8 cellular contexts compared by ENCODE assay signal in genomic region chr13:80341098-80341701, GRCh38. TPM values are rescaled to one million over a fixed set of nuclear protein-coding genes. Genes with fewer than 3 reads are reported as not detected.
DNase-seq lines count a peak whose midpoint lies in the region; ATAC-seq, FAIRE-seq and TF ChIP-seq lines count a peak whose summit lies in the region.

A gene with protein sequence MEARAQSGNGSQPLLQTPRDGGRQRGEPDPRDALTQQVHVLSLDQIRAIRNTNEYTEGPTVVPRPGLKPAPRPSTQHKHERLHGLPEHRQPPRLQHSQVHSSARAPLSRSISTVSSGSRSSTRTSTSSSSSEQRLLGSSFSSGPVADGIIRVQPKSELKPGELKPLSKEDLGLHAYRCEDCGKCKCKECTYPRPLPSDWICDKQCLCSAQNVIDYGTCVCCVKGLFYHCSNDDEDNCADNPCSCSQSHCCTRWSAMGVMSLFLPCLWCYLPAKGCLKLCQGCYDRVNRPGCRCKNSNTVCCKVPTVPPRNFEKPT (minus strand): TSS chr13:80341126. CDS start chr13:80337705, 3,421 bp downstream.

- peaks cover 0 to 16% of the 10 kb centered on the region in 2 experiments; a peak in 2 of 4 replicates for H3K79me1 ChIP-seq in IMR-90 (ENCODE audit: low read depth in 1 of 2, low read length in 2 of 2)

- no peak for FAIRE-seq in GM12878 (lab: Jason Lieb, UNC)
- FAIRE-seq in D721Med (lab: Jason Lieb, UNC) = no peak

- no peaks in the 10 kb centered on the region for H3K9me3 Mint-ChIP-seq in progenitor cell of endocrine pancreas (ENCODE audit: low read depth)

- H3K9me3 ChIP-seq in IMR-90 (ENCODE audit: control insufficient read depth, insufficient read depth, low read length) (no peaks in the 10 kb centered on the region), GM12878 (replicated peaks; ENCODE audit: control insufficient read depth, insufficient read depth, low read length) (no peaks in the 10 kb centered on the region), hepatocyte (ENCODE audit: low read depth) (no peaks in the 10 kb centered on the region)

- ATAC-seq in GM21786 (IDR thresholded peaks at IDR 0.05; ENCODE audit: unreplicated experiment) (peak; percentile 54), IMR-90 (ENCODE audit: low read depth) (peak; percentile 80), GM12878 (peak; percentile 67)

- intact Hi-C loops in IMR-90 (cut with micrococcal nuclease) (loop anchor here (2.0 to 10.0 kb wide), 4 partner anchors 209 to 916 kb away; no protein-coding TSS in a partner anchor), GM12878 (cut with micrococcal nuclease; ENCODE audit: unreplicated experiment) (loop anchor here (2.0 to 5.0 kb wide), 10 partner anchors 64 to 676 kb away; no protein-coding TSS in a partner anchor)

- peak within 1 kb of the TSS; percentile 88 for H3K18ac ChIP-seq in IMR-90 (ENCODE audit: low read depth, low read length)

- POLR2A ChIA-PET in IMR-90 (lab: Charles Lee; ENCODE audit: unreplicated experiment) = interaction anchor here (0.6 to 1.0 kb wide), 6 partner anchors 109 to 631 kb away, joined by 3 to 9 read pairs (median 3); no protein-coding TSS in a partner anchor
- POLR2A ChIA-PET in GM12878 (lab: Charles Lee) = interaction anchor here (0.5 to 10.1 kb wide), 14 partner anchors 11 to 860 kb away, joined by 3 to 147 read pairs (median 4); partner anchors contain the start of gene NDFIP2

- peak within 1 kb of the TSS; percentile 74 for H2BK120ac ChIP-seq in IMR-90 (ENCODE audit: low read depth, low read length)

- in situ Hi-C loops in IMR-90 (cut with MboI; ENCODE audit: low sequenced_read_pairs) = loop anchor here (25.0 kb wide), 1 partner anchor 929 kb away; the partner anchor contains the start of gene RBM26
- in situ Hi-C loops in GM12878 (cut with MboI) = no loop called here

- H3K36me3 ChIP-seq in IMR-90 (ENCODE audit: control insufficient read depth, insufficient read depth, low read length) (peaks cover 11% of the 10 kb centered on the region), GM12878 (ENCODE audit: control insufficient read depth in 2 of 2, insufficient read depth in 2 of 2, low read length in 1 of 2) (no peaks in the 10 kb centered on the region; a peak in 1 of 4 replicates), hepatocyte (replicated peaks; ENCODE audit: insufficient read depth, low read depth) (no peaks in the 10 kb centered on the region)

- H3K4ac ChIP-seq in IMR-90 (ENCODE audit: low read depth, low read length) = peak within 1 kb of the TSS; percentile 88

- peak within 1 kb of the TSS; percentile 97 for H3K56ac ChIP-seq in IMR-90 (ENCODE audit: extremely low read depth, insufficient read depth, low read length)

- peak within 1 kb of the TSS; percentile 77 for H2BK20ac ChIP-seq in IMR-90 (ENCODE audit: low read depth, low read length)

- peak within 1 kb of the TSS; percentile 49; the same call in 1 of the 2 replicates for H2AK5ac ChIP-seq in IMR-90 (ENCODE audit: low read depth, low read length)

- H3K27me3 ChIP-seq in IMR-90 (ENCODE audit: control insufficient read depth, insufficient read depth, low read length) = no peaks in the 10 kb centered on the region
- no peaks in the 10 kb centered on the region; a peak in 1 of 4 replicates for H3K27me3 ChIP-seq in GM12878 (replicated peaks in 1 of 2; ENCODE audit: control insufficient read depth in 2 of 2, insufficient read depth in 2 of 2, low read length in 1 of 2)
- H3K27me3 ChIP-seq in hepatocyte = no peaks in the 10 kb centered on the region

- peak within 1 kb of the TSS; percentile 99 for H3K9ac ChIP-seq in IMR-90 (ENCODE audit: low read depth, low read length)
- H3K9ac ChIP-seq in GM12878 (ENCODE audit: control insufficient read depth, insufficient read depth, low read length) = peak within 1 kb of the TSS; percentile 61

- H3K4me3 Mint-ChIP-seq in progenitor cell of endocrine pancreas (ENCODE audit: low read depth) = no peak within 1 kb of the TSS

- H3K4me3 ChIP-seq in IMR-90 (ENCODE audit: insufficient read depth, low read depth, low read length) (peak within 1 kb of the TSS; percentile 88), GM12878 (peak within 1 kb of the TSS; percentile 70), hepatocyte (peak within 1 kb of the TSS; percentile 98)

- H2BK15ac ChIP-seq in IMR-90 (ENCODE audit: low read depth, low read length) = peak within 1 kb of the TSS; percentile 50; the same call in 1 of the 3 replicates

- H4K20me1 ChIP-seq in IMR-90 (ENCODE audit: insufficient read depth, low read length) = peaks cover 38% of the 10 kb centered on the region
- H4K20me1 ChIP-seq in GM12878 (ENCODE audit: control insufficient read depth, insufficient read depth) = no peaks in the 10 kb centered on the region
- peaks cover 41% of the 10 kb centered on the region for H4K20me1 ChIP-seq in hepatocyte (ENCODE audit: insufficient read depth, poor library complexity, severe bottlenecking)

- 0% methylated on average over 25 of the region's 55 CpGs; no CpG with 5 or more reads in 1 of the 2 experiments for WGBS in IMR-90 (ENCODE audit: extremely low coverage in 2 of 2, insufficient read length in 1 of 2), 2 experiments
- whole genome bisulfite sequencing in GM12878 (ENCODE audit: insufficient coverage, insufficient replicate concordance, low lambda C conversion rate, missing lambda C conversion rate) = 2% methylated on average over 22 of the region's 55 CpGs
- 0% methylated on average over 36 of the region's 55 CpGs for WGBS in hepatocyte (ENCODE audit: low lambda C conversion rate, missing lambda C conversion rate)

- peak within 1 kb of the TSS; percentile 78 to 85 for H4K8ac ChIP-seq in IMR-90 (ENCODE audit: low read depth in 2 of 2, low read length in 2 of 2)

- peak within 1 kb of the TSS; percentile 91 for H2BK5ac ChIP-seq in IMR-90 (ENCODE audit: low read depth, low read length, poor library complexity, severe bottlenecking)

- H4K5ac ChIP-seq in IMR-90 (ENCODE audit: low read depth, low read length) = peak within 1 kb of the TSS; percentile 73

- TF ChIP-seq EP300 in GM12878 (IDR thresholded peaks at IDR 0.05; ENCODE audit: borderline replicate concordance in 1 of 2, control insufficient read depth in 1 of 2, low read depth in 2 of 2, low read length in 2 of 2) = peak; percentile 34 to 38; a peak in 1 of 4 replicates

- H3K9me1 ChIP-seq in IMR-90 (ENCODE audit: insufficient read depth, low read length) = peaks cover 11% of the 10 kb centered on the region

- peaks cover 9% of the 10 kb centered on the region for H3K79me2 ChIP-seq in GM12878 (ENCODE audit: control insufficient read depth, insufficient read depth, low read length)
- H3K79me2 ChIP-seq in hepatocyte = peaks cover 45% of the 10 kb centered on the region

- H3K27ac Mint-ChIP-seq in progenitor cell of endocrine pancreas = peak within 1 kb of the TSS; percentile 98

- H3K27ac ChIP-seq in IMR-90 (ENCODE audit: insufficient read depth, low read length) (peak within 1 kb of the TSS; percentile 84), GM12878 (ENCODE audit: control insufficient read depth, insufficient read depth) (peak within 1 kb of the TSS; percentile 51), hepatocyte (peak within 1 kb of the TSS; percentile 97)

- peaks cover 10% of the 10 kb centered on the region for H3K4me1 ChIP-seq in IMR-90 (ENCODE audit: control insufficient read depth, insufficient read depth, low read length)
- H3K4me1 ChIP-seq in GM12878 (ENCODE audit: control insufficient read depth, insufficient read depth, low read length) = no peaks in the 10 kb centered on the region
- H3K4me1 ChIP-seq in hepatocyte (ENCODE audit: insufficient read depth) = peaks cover 10% of the 10 kb centered on the region

- DNase-seq in GM04503 (ENCODE audit: low read depth) (peak; percentile 80), IMR-90 (peak; percentile 96), RKO (ENCODE audit: low spot score) (peak; percentile 96), GM12878 (ENCODE audit: low read depth, low spot score) (no peak), hepatocyte (ENCODE audit: low spot score) (peak; percentile 97), progenitor cell of endocrine pancreas (ENCODE audit: low spot score, unreplicated experiment) (peak; percentile 88), D721Med (ENCODE audit: insufficient read length, low spot score) (no peak)

- H2AFZ ChIP-seq in IMR-90 (replicated peaks; ENCODE audit: low read length, poor library complexity) = peak within 1 kb of the TSS; percentile 86
- H2AFZ ChIP-seq in GM12878 (ENCODE audit: control insufficient read depth, low read depth, low read length) = peak within 1 kb of the TSS; percentile 37
- H2AFZ ChIP-seq in hepatocyte = peak within 1 kb of the TSS; percentile 81

- 0 out of 2 replicates have a peak, but pooled peaks have one; percentile 15 for TF ChIP-seq CTCF in IMR-90 (conservative IDR thresholded peaks at IDR 0.05; ENCODE audit: low read depth, low read length)
- peak in 1 of 3 experiments; percentile 9; a peak in 1 of 6 replicates for TF ChIP-seq CTCF in GM12878 (IDR thresholded peaks at IDR 0.05 in 2 of 3, conservative IDR thresholded peaks at IDR 0.05 in 1 of 3; ENCODE audit: control insufficient read depth in 2 of 3, extremely low read depth in 1 of 3, insufficient read depth in 1 of 3, low read depth in 3 of 3, low read length in 3 of 3)
- TF ChIP-seq CTCF in hepatocyte (IDR thresholded peaks at IDR 0.05; ENCODE audit: poor library complexity) = peak; percentile 19
- peak; percentile 39 for TF ChIP-seq CTCF in progenitor cell of endocrine pancreas (IDR thresholded peaks at IDR 0.05; ENCODE audit: unreplicated experiment)
- TF ChIP-seq CTCF in D721Med (IDR thresholded peaks at IDR 0.05; ENCODE audit: insufficient read depth, missing control alignments) = no peak

- no peaks in the 10 kb centered on the region for H3K9me2 ChIP-seq in hepatocyte (replicated peaks; ENCODE audit: insufficient read depth)

- TF ChIP-seq POLR2A in IMR-90 (IDR thresholded peaks at IDR 0.05; ENCODE audit: low read depth, low read length) (peak; percentile 94), GM12878 (IDR thresholded peaks at IDR 0.05; ENCODE audit: low read depth, low read length) (no peak; the same call in 1 of the 2 replicates)

- H3K36me3 Mint-ChIP-seq in progenitor cell of endocrine pancreas (ENCODE audit: insufficient read depth) = peaks cover 22% of the 10 kb centered on the region

- H3K4me2 ChIP-seq in IMR-90 (ENCODE audit: low read depth, low read length) (peak within 1 kb of the TSS; percentile 90), GM12878 (ENCODE audit: control insufficient read depth, insufficient read depth) (peak within 1 kb of the TSS; percentile 86), hepatocyte (peak within 1 kb of the TSS; percentile 95)

- CTCF ChIA-PET in IMR-90 (lab: Yijun Ruan, JAX) = interaction anchor here (0.6 to 1.8 kb wide), 4 partner anchors 19 to 918 kb away, joined by 3 to 5 read pairs (median 4); no protein-coding TSS in a partner anchor
- CTCF ChIA-PET in GM12878 (lab: Yijun Ruan, JAX) = interaction anchor here (0.7 to 12.2 kb wide), 18 partner anchors 20 to 677 kb away, joined by 3 to 228 read pairs (median 6); no protein-coding TSS in a partner anchor

- H3K27me3 Mint-ChIP-seq in progenitor cell of endocrine pancreas = no peaks in the 10 kb centered on the region

- dilution Hi-C loops in IMR-90 (cut with HindIII; ENCODE audit: low sequenced_read_pairs, unreplicated experiment) = no loop called here

- RAD21 ChIA-PET in GM12878 (lab: Charles Lee; ENCODE audit: unreplicated experiment) = interaction anchor here (0.6 to 11.5 kb wide), 32 partner anchors 8 to 677 kb away, joined by 3 to 347 read pairs (median 4); no protein-coding TSS in a partner anchor

- H3K23ac ChIP-seq in IMR-90 (ENCODE audit: low read depth, low read length) = peak within 1 kb of the TSS; percentile 91

- SMC1A ChIA-PET in GM12878 (lab: Charles Lee; ENCODE audit: uncharacterized antibody, unreplicated experiment) = interaction anchor here (0.7 to 12.6 kb wide), 16 partner anchors 9 to 677 kb away, joined by 3 to 360 read pairs (median 4); no protein-coding TSS in a partner anchor

- no TSS peak for BruUV-seq in IMR-90 (replicated peaks; lab: Mats Ljungman, UMichigan)
- BruUV-seq in GM12878 (replicated peaks; lab: Mats Ljungman, UMichigan) = no TSS peak

- TF ChIP-seq RAD21 in IMR-90 (IDR thresholded peaks at IDR 0.05; ENCODE audit: low read length) (no peak), GM12878 (IDR thresholded peaks at IDR 0.05; ENCODE audit: insufficient read depth, low read depth, low read length) (no peak; the same call in 1 of the 2 replicates)

- peak within 1 kb of the TSS; percentile 60 for H4K91ac ChIP-seq in IMR-90 (ENCODE audit: insufficient read depth, low read depth, low read length)

- peaks cover 38% of the 10 kb centered on the region for H3K4me1 Mint-ChIP-seq in progenitor cell of endocrine pancreas (ENCODE audit: low read depth)

- peak within 1 kb of the TSS; percentile 92 for H3K14ac ChIP-seq in IMR-90 (replicated peaks; ENCODE audit: low read depth, low read length)

- peak within 1 kb of the TSS; percentile 88 for H2AK9ac ChIP-seq in IMR-90 (replicated peaks; ENCODE audit: low read depth, low read length, poor library complexity)

RNA-seq across cellular contexts. Expression of the gene that starts here (rescaled TPM):
- total RNA-seq in IMR-90 (2012; rRNA removed) = 21.1 and 26.4 TPM in 2 replicates
- polyA plus RNA-seq in IMR-90 (2012; rRNA removed) = 47.9 and 53.9 TPM in 2 replicates
- 35.5 and 39.0 TPM in 2 replicates for polyA plus RNA-seq in IMR-90 (2012; cell fraction: cytosol; rRNA removed)
- polyA plus RNA-seq in IMR-90 (2012; cell fraction: nucleus; rRNA removed; ENCODE audit: low replicate concordance) = 63.3 and 76.1 TPM in 2 replicates
- total RNA-seq in GM12878 (2013; cell fraction: nucleolus; rRNA removed) = 36.0 and 37.1 TPM in 2 replicates
- 10.0 TPM in 2 replicates for total RNA-seq in GM12878 (2014; rRNA removed)
- 8.2 and 8.5 TPM in 2 replicates for total RNA-seq in GM12878 (2014; rRNA removed; fragmentation: Illumina TruSeq; extraction: Trizol)
- total RNA-seq in GM12878 (2021) = 19.5 and 19.8 TPM in 2 replicates
- polyA plus RNA-seq in GM12878 (2011; ENCODE audit: low read depth) = 1.4 TPM
- polyA plus RNA-seq in GM12878 (2011; rRNA removed) = 73.3 and 82.1 TPM in 2 replicates
- 90.8 and 109 TPM in 2 replicates for polyA plus RNA-seq in GM12878 (2011; cell fraction: cytosol; rRNA removed)
- 115 and 120 TPM in 2 replicates for polyA plus RNA-seq in GM12878 (2011; cell fraction: nucleus; rRNA removed)
- polyA plus RNA-seq in GM12878 (2012) = 1.5 and 2.1 TPM in 2 replicates
- polyA plus RNA-seq in GM12878 (2014; fragmentation: Illumina TruSeq; extraction: Trizol) = 15.1 and 17.0 TPM in 2 replicates
- 1 to 10 TPM; 5.3 to 7.1 TPM for polyA plus RNA-seq in GM12878 (2014; fragmentation: Nextera tagmentation; extraction: Ambion mirVana)
- 14.0 and 14.5 TPM in 2 replicates for polyA plus RNA-seq in GM12878 (2014; rRNA removed)
- polyA plus RNA-seq in GM12878 (2016; fragmentation: Nextera tagmentation; extraction: Ambion mirVana) = 1 to 10 TPM; 1.8 to 2.1 TPM
- polyA minus RNA-seq in GM12878 (2011; rRNA and poly(A)+ RNA removed) = 147 and 158 TPM in 2 replicates
- 34.2 and 41.2 TPM in 2 replicates for polyA minus RNA-seq in GM12878 (2011; cell fraction: cytosol; rRNA and poly(A)+ RNA removed)
- 88.0 and 122 TPM in 2 replicates for polyA minus RNA-seq in GM12878 (2011; cell fraction: nucleus; rRNA and poly(A)+ RNA removed)
- total RNA-seq in hepatocyte = 45.4 and 48.2 TPM in 2 replicates
- 69.4 and 74.6 TPM in 2 replicates for polyA plus RNA-seq in hepatocyte
- 136 and 145 TPM in 2 replicates for total RNA-seq in progenitor cell of endocrine pancreas

Comparison
In these comparisons a context has a peak if more than half of its experiments do, and no peak if none do; other contexts are left out.
1. DNase-seq: peak in GM04503 (single experiment), IMR-90 (single experiment), RKO (single experiment), hepatocyte (single experiment) and progenitor cell of endocrine pancreas (single experiment); none in GM12878 (single experiment) and D721Med (single experiment).
2. Peak in every context shown above with its lines, with median percentiles within 50 percentile points of each other: ATAC-seq, H2AFZ ChIP-seq, H3K27ac ChIP-seq, H3K4me2 ChIP-seq and H3K4me3 ChIP-seq.